In genomic region chr12:67991158-67991557, GRCh38 we compare ENCODE assay signal across 1 cellular context.
TF ChIP-seq lines count a peak whose summit lies in the region.

No MANE protein-coding gene starts in this region.

TF ChIP-seq in GM12878, 131 proteins besides CTCF, POLR2A, EP300 and RAD21 (continued from another document and continues in another):
- no peak for TF ChIP-seq ZBTB33 (IDR thresholded peaks at IDR 0.05)
- no peak for TF ChIP-seq KAT2A (conservative IDR thresholded peaks at IDR 0.05; ENCODE audit: control insufficient read depth, low read depth, low read length)
- TF ChIP-seq ZZZ3 (IDR thresholded peaks at IDR 0.05; ENCODE audit: control insufficient read depth, insufficient read length, low read depth) = no peak
- TF ChIP-seq DPF2 (IDR thresholded peaks at IDR 0.05) = no peak
- no peak for TF ChIP-seq NR2F1 (conservative IDR thresholded peaks at IDR 0.05)
- TF ChIP-seq E2F4 (IDR thresholded peaks at IDR 0.05; ENCODE audit: low read depth, low read length) = no peak
- TF ChIP-seq RB1 (IDR thresholded peaks at IDR 0.05; ENCODE audit: borderline replicate concordance) = no peak
- TF ChIP-seq RBBP5 (conservative IDR thresholded peaks at IDR 0.05) = no peak
- TF ChIP-seq PAX8 (IDR thresholded peaks at IDR 0.05) = no peak
- TF ChIP-seq KDM1A (IDR thresholded peaks at IDR 0.05; ENCODE audit: borderline replicate concordance) = no peak
- TF ChIP-seq CREB1 (IDR thresholded peaks at IDR 0.05; ENCODE audit: low read depth) = no peak
- TF ChIP-seq SREBF1 (IDR thresholded peaks at IDR 0.05; ENCODE audit: low read length) = no peak
- no peak for TF ChIP-seq IRF3 (IDR thresholded peaks at IDR 0.05)
- TF ChIP-seq STAT3 (IDR thresholded peaks at IDR 0.05; ENCODE audit: low read depth, low read length) = no peak
- TF ChIP-seq SUZ12 (IDR thresholded peaks at IDR 0.05; ENCODE audit: unreplicated experiment) = no peak
- TF ChIP-seq HSF1 (IDR thresholded peaks at IDR 0.05; ENCODE audit: low read depth, low read length) = no peak
- TF ChIP-seq CHD4 (IDR thresholded peaks at IDR 0.05) = no peak
- TF ChIP-seq ELK1 (IDR thresholded peaks at IDR 0.05; ENCODE audit: low read depth, low read length) = no peak
- peak; percentile 43; the same call in 1 of the 2 replicates for TF ChIP-seq SPI1 (IDR thresholded peaks at IDR 0.05; ENCODE audit: borderline replicate concordance, insufficient read depth, low read depth, low read length)
- no peak for TF ChIP-seq IRF4 (IDR thresholded peaks at IDR 0.05; ENCODE audit: low read depth, low read length)
- TF ChIP-seq MYC (IDR thresholded peaks at IDR 0.05; ENCODE audit: insufficient read depth, insufficient read length, insufficient replicate concordance, low read length, severe bottlenecking) = no peak
- TF ChIP-seq RUNX3 (IDR thresholded peaks at IDR 0.05; ENCODE audit: low read length) = peak; percentile 65
- peak; percentile 36 to 40; a peak in 1 of 4 replicates for TF ChIP-seq BHLHE40 (IDR thresholded peaks at IDR 0.05; ENCODE audit: borderline replicate concordance in 1 of 2, low read depth in 2 of 2, low read length in 1 of 2)
- TF ChIP-seq ZBTB40 (IDR thresholded peaks at IDR 0.05; ENCODE audit: borderline replicate concordance) = no peak
- 0 out of 2 replicates have a peak, but pooled peaks have one; percentile 23 for TF ChIP-seq CBX5 (IDR thresholded peaks at IDR 0.05; ENCODE audit: low read depth)
- TF ChIP-seq SIX5 (IDR thresholded peaks at IDR 0.05; ENCODE audit: low read depth, low read length, severe bottlenecking) = no peak
- TF ChIP-seq EED (IDR thresholded peaks at IDR 0.05; ENCODE audit: low read depth) = no peak
- TF ChIP-seq POLR2AphosphoS5 (IDR thresholded peaks at IDR 0.05; ENCODE audit: low read length) = peak; percentile 49; the same call in 1 of the 2 replicates
- TF ChIP-seq TAF1 (IDR thresholded peaks at IDR 0.05; ENCODE audit: borderline replicate concordance, low read depth, low read length) = 0 out of 2 replicates have a peak, but pooled peaks have one; percentile 38
- TF ChIP-seq CUX1 (IDR thresholded peaks at IDR 0.05; ENCODE audit: insufficient replicate concordance, low read depth, low read length) = peak; percentile 36
- TF ChIP-seq IKZF2 (IDR thresholded peaks at IDR 0.05) = 0 out of 4 replicates have a peak, but pooled peaks of 1 of the 2 experiments have one; percentile 29
- no peak for TF ChIP-seq PRDM15 (CRISPR knock-in tag; IDR thresholded peaks at IDR 0.05)
- TF ChIP-seq MTA3 (IDR thresholded peaks at IDR 0.05; ENCODE audit: borderline replicate concordance, low read length) = no peak; the same call in 1 of the 2 replicates
- TF ChIP-seq PML (IDR thresholded peaks at IDR 0.05; ENCODE audit: low read length) = 0 out of 2 replicates have a peak, but pooled peaks have one; percentile 28
- no peak for TF ChIP-seq E4F1 (IDR thresholded peaks at IDR 0.05; ENCODE audit: borderline replicate concordance, partially characterized antibody)
